Comparison of ENCODE assay signal across 9 cellular contexts in genomic region chr3:158789592-158789991, GRCh38. TPM values are rescaled to one million over a fixed set of nuclear protein-coding genes. Genes with fewer than 3 reads are reported as not detected.
A peak's percentile ranks its signal among the peaks of the same experiment; 100 is the strongest.
DNase-seq lines count a peak whose midpoint lies in the region; ATAC-seq, FAIRE-seq and TF ChIP-seq lines count a peak whose summit lies in the region.
"Had no signal": no experiment of that assay in that cellular context is flagged by ENCODE, and none has a peak within 500 bp of the region (broad histone marks: within the 10 kb centered on the region; RNA-seq: fewer than 3 reads in every experiment).

No MANE protein-coding gene starts in this region.

- H3K9ac ChIP-seq in neural progenitor cell: no peak overlapping the region

- no peak overlapping the region for H3K4me3 Mint-ChIP-seq in MCF 10A (ENCODE audit: unreplicated experiment)
- H3K4me3 Mint-ChIP-seq in neural progenitor cell: no peak overlapping the region
- no peak overlapping the region for H3K4me3 Mint-ChIP-seq in activated T-cell treated with anti-CD3 and anti-CD28 coated beads, Interleukin-2, amount 50 U/mL, for 24 hours

- no TSS peak for BruUV-seq in MCF 10A (replicated peaks; lab: Mats Ljungman, UMichigan)

- no peaks in the 10 kb centered on the region for H3K79me2 ChIP-seq in neural progenitor cell (ENCODE audit: low read depth)

- FAIRE-seq in GM12892 (lab: Jason Lieb, UNC): no peak

- H3K9me3 Mint-ChIP-seq in MCF 10A (ENCODE audit: unreplicated experiment): peaks cover 8% of the 10 kb centered on the region
- no peaks in the 10 kb centered on the region for H3K9me3 Mint-ChIP-seq in neural progenitor cell
- no peaks in the 10 kb centered on the region for H3K9me3 Mint-ChIP-seq in activated T-cell treated with anti-CD3 and anti-CD28 coated beads, Interleukin-2, amount 50 U/mL, for 24 hours

- CTCF ChIA-PET in MCF 10A (lab: Yijun Ruan, JAX): interaction anchor here (0.6 to 12.2 kb wide), 26 partner anchors 9 to 1294 kb away, joined by 3 to 238 read pairs (median 4); partner anchors contain the start of genes LXN and MFSD1

- POLR2A ChIA-PET in MCF 10A (lab: Yijun Ruan, JAX): interaction anchor here (0.6 to 3.7 kb wide), 8 partner anchors 9 to 130 kb away, joined by 3 to 18 read pairs (median 4); partner anchors contain the start of gene MFSD1

- no peaks in the 10 kb centered on the region for H3K9me3 ChIP-seq in neural progenitor cell (ENCODE audit: low read depth)

- H3K27ac ChIP-seq in neural progenitor cell: no peak overlapping the region

- H3K27me3 Mint-ChIP-seq in MCF 10A (ENCODE audit: insufficient read depth, unreplicated experiment) (no peaks in the 10 kb centered on the region), neural progenitor cell (ENCODE audit: insufficient read depth, low read depth) (no peaks in the 10 kb centered on the region)
- H3K27me3 Mint-ChIP-seq in activated T-cell treated with anti-CD3 and anti-CD28 coated beads, Interleukin-2, amount 50 U/mL, for 24 hours: no peaks in the 10 kb centered on the region

- H3K4me1 Mint-ChIP-seq in MCF 10A (ENCODE audit: insufficient read depth, unreplicated experiment): peaks cover 20% of the 10 kb centered on the region
- H3K4me1 Mint-ChIP-seq in neural progenitor cell: peaks cover 3% of the 10 kb centered on the region
- H3K4me1 Mint-ChIP-seq in activated T-cell treated with anti-CD3 and anti-CD28 coated beads, Interleukin-2, amount 50 U/mL, for 24 hours (ENCODE audit: low read depth): peaks cover 8% of the 10 kb centered on the region

- intact Hi-C loops in MCF 10A (cut with micrococcal nuclease): loop anchor here (10.0 kb wide), 1 partner anchor 1185 kb away; no protein-coding TSS in a partner anchor

- no peak for ATAC-seq in GM19452 (IDR thresholded peaks at IDR 0.05; ENCODE audit: unreplicated experiment)
- no peak for ATAC-seq in GM21619 (IDR thresholded peaks at IDR 0.05; ENCODE audit: unreplicated experiment)

- H2AFZ ChIP-seq in neural progenitor cell (replicated peaks): no peak overlapping the region

- H3K36me3 Mint-ChIP-seq in MCF 10A (ENCODE audit: insufficient read depth, unreplicated experiment): no peaks in the 10 kb centered on the region
- H3K36me3 Mint-ChIP-seq in neural progenitor cell: no peaks in the 10 kb centered on the region
- H3K36me3 Mint-ChIP-seq in activated T-cell treated with anti-CD3 and anti-CD28 coated beads, Interleukin-2, amount 50 U/mL, for 24 hours (ENCODE audit: low read depth): no peaks in the 10 kb centered on the region
- H3K36me3 Mint-ChIP-seq: brain had no signal

- TF ChIP-seq CTCF in GM12865 (IDR thresholded peaks at IDR 0.05; ENCODE audit: insufficient read depth, low read depth, low read length, missing control alignments) (peak; percentile 10), MCF 10A (IDR thresholded peaks at IDR 0.05; ENCODE audit: unreplicated experiment) (peak; percentile 34), neural progenitor cell (IDR thresholded peaks at IDR 0.05) (peak; percentile 45)

- H4K20me1 ChIP-seq in neural progenitor cell (ENCODE audit: low read depth): no peaks in the 10 kb centered on the region

- no peaks in the 10 kb centered on the region for H3K4me1 ChIP-seq in neural progenitor cell

- TF ChIP-seq POLR2A in GM12892 (IDR thresholded peaks at IDR 0.05; ENCODE audit: low read depth, low read length): no peak

- H3K4me3 ChIP-seq in GM12865 (ENCODE audit: low read depth, low read length) (no peak overlapping the region), neural progenitor cell (no peak overlapping the region)

- H3K27me3 ChIP-seq in neural progenitor cell: peaks cover 9% of the 10 kb centered on the region

- no peaks in the 10 kb centered on the region for H3F3A ChIP-seq in neural progenitor cell (ENCODE audit: low read depth)

- H3K27ac Mint-ChIP-seq in MCF 10A (ENCODE audit: low read depth, unreplicated experiment) (no peak overlapping the region), neural progenitor cell (no peak overlapping the region)
- no peak overlapping the region for H3K27ac Mint-ChIP-seq in activated T-cell treated with anti-CD3 and anti-CD28 coated beads, Interleukin-2, amount 50 U/mL, for 24 hours

- H3K36me3 ChIP-seq in neural progenitor cell: no peaks in the 10 kb centered on the region

- no peak overlapping the region for H3K4me2 ChIP-seq in neural progenitor cell

- peak; percentile 14 for DNase-seq in GM12865 (ENCODE audit: low read depth)
- peak; percentile 59 for DNase-seq in NAMALWA (ENCODE audit: low spot score)
- DNase-seq in MCF 10A (ENCODE audit: unreplicated experiment): peak; percentile 55
- no peak for DNase-seq in neural progenitor cell (ENCODE audit: low spot score)
- DNase-seq in activated T-cell treated with anti-CD3 and anti-CD28 coated beads, Interleukin-2, amount 50 U/mL, for 24 hours: no peak
- no peak for DNase-seq in GM12892 (ENCODE audit: insufficient read length)

RNA-seq across cellular contexts. Expression of gene MFSD1, which starts 12.3 kb away (rescaled TPM):
- total RNA-seq in MCF 10A (2022) (28.9 and 34.7 TPM in 2 replicates), neural progenitor cell (ENCODE audit: low replicate concordance) (13.4 and 16.0 TPM in 2 replicates)
- 24.4 TPM for polyA plus RNA-seq in GM12892 (2012; ENCODE audit: missing spikeins)

RNA-seq across cellular contexts. Expression of gene RARRES1, which starts 57.3 kb away (rescaled TPM):
- total RNA-seq in MCF 10A (2022) (not detected in 2 replicates), neural progenitor cell (ENCODE audit: low replicate concordance) (0.21 and 0.62 TPM in 2 replicates)
- 0.13 TPM for polyA plus RNA-seq in GM12892 (2012; ENCODE audit: missing spikeins)

Comparison
In these comparisons a context has a peak if more than half of its experiments do, and no peak if none do; other contexts are left out.
1. DNase-seq: peak in GM12865 (single experiment), NAMALWA (single experiment) and MCF 10A (single experiment); none in neural progenitor cell (single experiment), activated T-cell treated with anti-CD3 and anti-CD28 coated beads, Interleukin-2, amount 50 U/mL, for 24 hours (single experiment) and GM12892 (single experiment).
2. Peak in every context shown above with its lines, with median percentiles within 50 percentile points of each other: CTCF ChIP-seq.